10 cellular contexts compared by ENCODE assay signal in genomic region chr5:151215546-151215880, GRCh38. TPM values are rescaled to one million over a fixed set of nuclear protein-coding genes. Genes with fewer than 3 reads are reported as not detected.
DNase-seq lines count a peak whose midpoint lies in the region; ATAC-seq and TF ChIP-seq lines count a peak whose summit lies in the region.
"Had no signal": no experiment of that assay in that cellular context is flagged by ENCODE, and none has a peak within 500 bp of the region (broad histone marks: within the 10 kb centered on the region; RNA-seq: fewer than 3 reads in every experiment).

No MANE protein-coding gene starts in this region.

- H3K27ac ChIP-seq in lung (ENCODE audit: low read depth in 1 of 2, low read length in 1 of 2) = peak overlapping the region; percentile 34 to 92
- H3K27ac ChIP-seq in substantia nigra (ENCODE audit: low read depth, low read length, poor library complexity, severe bottlenecking) = peak overlapping the region; percentile 13
- no peak overlapping the region for H3K27ac ChIP-seq in RWPE1
- H3K27ac ChIP-seq: WERI-Rb-1 had no signal

- ATAC-seq in activated B cell treated with CpG ODN at 0.5 μM for 24 hours (ENCODE audit: low read depth) (no peak), lung (ENCODE audit: insufficient read depth, low FRiP score) (no peak)

- intact Hi-C loops in activated naive CD4-positive, alpha-beta T cell treated with anti-CD3 and anti-CD28 coated beads for 36 hours (cut with micrococcal nuclease) = no loop called here
- intact Hi-C loops in activated B cell treated with CpG ODN at 0.5 μM for 24 hours (cut with micrococcal nuclease) = loop anchor here (2.0 kb wide), 2 partner anchors 59 to 157 kb away; partner anchors contain the start of gene ANXA6

- H3K27me3 Mint-ChIP-seq in activated naive CD4-positive, alpha-beta T cell treated with anti-CD3 and anti-CD28 coated beads for 36 hours (ENCODE audit: low read depth) = no peaks in the 10 kb centered on the region
- no peaks in the 10 kb centered on the region for H3K27me3 Mint-ChIP-seq in activated B cell treated with CpG ODN at 0.5 μM for 24 hours

- CTCF ChIA-PET in activated naive CD4-positive, alpha-beta T cell treated with anti-CD3 and anti-CD28 coated beads for 36 hours (lab: Charles Lee) = interaction anchor here (0.6 to 3.7 kb wide), 6 partner anchors 8 to 258 kb away, joined by 3 to 19 read pairs (median 4); partner anchors contain the start of gene CCDC69
- CTCF ChIA-PET in activated B cell treated with CpG ODN at 0.5 μM for 24 hours (lab: Charles Lee) = interaction anchor here (1.1 to 3.1 kb wide), 5 partner anchors 9 to 89 kb away, joined by 3 to 24 read pairs (median 13); partner anchors contain the start of gene CCDC69
- CTCF ChIA-PET in RWPE1 (lab: Yijun Ruan, JAX) = interaction anchor here (0.6 kb wide), 1 partner anchor 308 kb away, joined by 4 read pairs; no protein-coding TSS in a partner anchor

- H3K27me3 ChIP-seq in lung (ENCODE audit: control insufficient read depth, insufficient read depth) = no peaks in the 10 kb centered on the region

- no peak overlapping the region for H3K4me3 ChIP-seq in lung

- TF ChIP-seq CTCF in activated B cell treated with CpG ODN at 0.5 μM for 24 hours (IDR thresholded peaks at IDR 0.05) (no peak), lung (IDR thresholded peaks at IDR 0.05; ENCODE audit: control extremely low read depth, extremely low read depth) (no peak), RWPE1 (conservative IDR thresholded peaks at IDR 0.05; ENCODE audit: low read depth) (no peak)

- POLR2A ChIA-PET in activated B cell treated with CpG ODN at 0.5 μM for 24 hours (lab: Charles Lee) (interaction anchor here (1.1 to 8.3 kb wide), 12 partner anchors 8 to 804 kb away, joined by 3 to 222 read pairs (median 12); partner anchors contain the start of genes CCDC69 and GM2A), RWPE1 (lab: Yijun Ruan, JAX; ENCODE audit: low non-redundant PET) (no interaction called here)

- peaks cover 13 to 34% of the 10 kb centered on the region in 2 donors for H3K4me1 ChIP-seq in lung (ENCODE audit: control insufficient read depth in 2 of 2, insufficient read depth in 2 of 2, low read length in 2 of 2)

- peak overlapping the region; percentile 98 for H3K27ac Mint-ChIP-seq in activated naive CD4-positive, alpha-beta T cell treated with anti-CD3 and anti-CD28 coated beads for 36 hours
- peak overlapping the region; percentile 94 for H3K27ac Mint-ChIP-seq in activated B cell treated with CpG ODN at 0.5 μM for 24 hours

- H3K4me1 Mint-ChIP-seq in activated naive CD4-positive, alpha-beta T cell treated with anti-CD3 and anti-CD28 coated beads for 36 hours (ENCODE audit: low read depth) = peaks cover 76% of the 10 kb centered on the region
- H3K4me1 Mint-ChIP-seq in activated B cell treated with CpG ODN at 0.5 μM for 24 hours = peaks cover 98% of the 10 kb centered on the region

- H3K9me3 ChIP-seq in lung (ENCODE audit: control insufficient read depth in 2 of 2, insufficient read depth in 1 of 2, low read length in 1 of 2) = no peaks in the 10 kb centered on the region

- DNase-seq in activated naive CD4-positive, alpha-beta T cell treated with anti-CD3 and anti-CD28 coated beads for 36 hours = no peak
- no peak for DNase-seq in activated naive CD4-positive, alpha-beta T cell treated with Interleukin-2 at 50 U/mL for 16 hours
- DNase-seq in activated B cell treated with CpG ODN at 0.5 μM for 24 hours (no peak), lung (ENCODE audit: low spot score) (no peak), substantia nigra (lab: John Stamatoyannopoulos, UW) (no peak), EL (no peak), RWPE1 (ENCODE audit: low spot score) (no peak), H4 (ENCODE audit: low spot score) (no peak)
- DNase-seq: NCI-H1105 treated with DMSO at 0.1 percent for 48 hours, WERI-Rb-1 had no signal

- H3K36me3 ChIP-seq in lung (ENCODE audit: control insufficient read depth in 2 of 2, insufficient read depth in 2 of 2, low read length in 2 of 2) = peaks cover 0 to 2% of the 10 kb centered on the region in 2 donors
- H3K36me3 ChIP-seq: WERI-Rb-1 had no signal

- H3K9me3 Mint-ChIP-seq in activated naive CD4-positive, alpha-beta T cell treated with anti-CD3 and anti-CD28 coated beads for 36 hours = no peaks in the 10 kb centered on the region
- no peaks in the 10 kb centered on the region for H3K9me3 Mint-ChIP-seq in activated B cell treated with CpG ODN at 0.5 μM for 24 hours

- H3K36me3 Mint-ChIP-seq in activated naive CD4-positive, alpha-beta T cell treated with anti-CD3 and anti-CD28 coated beads for 36 hours (ENCODE audit: low read depth) = peaks cover 30% of the 10 kb centered on the region
- H3K36me3 Mint-ChIP-seq in activated B cell treated with CpG ODN at 0.5 μM for 24 hours (ENCODE audit: low read depth) = peaks cover 48% of the 10 kb centered on the region

- WGBS in lung, 2 donors = 83 to 93% methylated on average over 2 of the region's 2 CpGs

- peak overlapping the region; percentile 16 for H3K4me3 Mint-ChIP-seq in activated naive CD4-positive, alpha-beta T cell treated with anti-CD3 and anti-CD28 coated beads for 36 hours
- peak overlapping the region; percentile 66 for H3K4me3 Mint-ChIP-seq in activated B cell treated with CpG ODN at 0.5 μM for 24 hours

RNA-seq across cellular contexts. Expression of gene CCDC69, which starts 8.4 kb away (rescaled TPM):
- 10 to 100 TPM; 15.5 to 18.5 TPM for total RNA-seq in activated naive CD4-positive, alpha-beta T cell treated with anti-CD3 and anti-CD28 coated beads for 36 hours
- total RNA-seq in activated B cell treated with CpG ODN at 0.5 μM for 24 hours = 98.9 and 109 TPM in 2 replicates
- 10 to 100 TPM; 15.4 to 69.0 TPM for total RNA-seq in lung
- polyA plus RNA-seq in lung = 10 to 100 TPM; 54.7 to 73.6 TPM
- 4.9 and 7.2 TPM in 2 replicates for total RNA-seq in H4 (2014; rRNA removed; shearing (Covaris generic))

RNA-seq across cellular contexts. Expression of gene GM2A, which starts 37.5 kb away (rescaled TPM):
- total RNA-seq in activated naive CD4-positive, alpha-beta T cell treated with anti-CD3 and anti-CD28 coated beads for 36 hours = 10 to 100 TPM; 21.1 to 21.8 TPM
- total RNA-seq in activated B cell treated with CpG ODN at 0.5 μM for 24 hours = 51.3 and 53.1 TPM in 2 replicates
- 10 to 100 TPM; 31.3 to 78.7 TPM for total RNA-seq in lung
- polyA plus RNA-seq in lung = 10 to 100 TPM; 36.5 to 39.7 TPM
- 13.7 and 16.2 TPM in 2 replicates for total RNA-seq in H4 (2014; rRNA removed; shearing (Covaris generic))

RNA-seq across cellular contexts. Expression of gene ANXA6, which starts 57.9 kb away (rescaled TPM):
- 100 to 1,000 TPM; 272 to 284 TPM for total RNA-seq in activated naive CD4-positive, alpha-beta T cell treated with anti-CD3 and anti-CD28 coated beads for 36 hours
- total RNA-seq in activated B cell treated with CpG ODN at 0.5 μM for 24 hours (367 and 379 TPM in 2 replicates), lung (100 to 1,000 TPM; 168 to 208 TPM)
- 100 to 1,000 TPM in 1 of 2 donors, 10 to 100 TPM in 1; 61.4 to 143 TPM for polyA plus RNA-seq in lung
- total RNA-seq in H4 (2014; rRNA removed; shearing (Covaris generic)) = 113 and 131 TPM in 2 replicates
